ENCODE assay signal across 20 cellular contexts in genomic region chr1:246800800-246801199, GRCh38.
A peak's percentile ranks its signal among the peaks of the same experiment; 100 is the strongest.
DNase-seq lines count a peak whose midpoint lies in the region; ATAC-seq, FAIRE-seq and TF ChIP-seq lines count a peak whose summit lies in the region.
"Had no signal": no experiment of that assay in that cellular context is flagged by ENCODE, and none has a peak within 500 bp of the region (broad histone marks: within the 10 kb centered on the region; RNA-seq: fewer than 3 reads in every experiment).

No MANE protein-coding gene starts in this region.

- H3K36me3 ChIP-seq in left ventricle myocardium inferior (no peaks in the 10 kb centered on the region), keratinocyte (ENCODE audit: control insufficient read depth in 2 of 2, extremely low read depth in 1 of 2, insufficient read depth in 2 of 2, low read length in 2 of 2) (no peaks in the 10 kb centered on the region)
- H3K36me3 ChIP-seq: BE2C had no signal

- no peaks in the 10 kb centered on the region for H3K27me3 ChIP-seq in left ventricle myocardium inferior (ENCODE audit: low read depth)
- no peaks in the 10 kb centered on the region for H3K27me3 ChIP-seq in keratinocyte (ENCODE audit: control insufficient read depth, extremely low read depth, insufficient read depth, low read length)
- H3K27me3 ChIP-seq: BE2C had no signal

- H3K4me1 ChIP-seq in left ventricle myocardium inferior: peaks cover 36% of the 10 kb centered on the region
- H3K4me1 ChIP-seq in keratinocyte (ENCODE audit: control insufficient read depth, extremely low read depth, insufficient read depth, low read length): peaks cover 11% of the 10 kb centered on the region
- H3K4me1 ChIP-seq: A549, BE2C had no signal

- intact Hi-C loops in left ventricle myocardium inferior (cut with micrococcal nuclease) (no loop called here), left ventricle myocardium superior (cut with micrococcal nuclease) (no loop called here)

- no peaks in the 10 kb centered on the region for H3K9me1 ChIP-seq in keratinocyte (ENCODE audit: control insufficient read depth, extremely low read depth, insufficient read depth, low read length)

- H3K27me3 Mint-ChIP-seq in chondrocyte (ENCODE audit: low read depth): no peaks in the 10 kb centered on the region
- peaks cover 5% of the 10 kb centered on the region for H3K27me3 Mint-ChIP-seq in type B pancreatic cell
- H3K27me3 Mint-ChIP-seq: CD4-positive, alpha-beta memory T cell had no signal

- H3K9me3 ChIP-seq in left ventricle myocardium inferior (replicated peaks) (peaks cover 5% of the 10 kb centered on the region), keratinocyte (ENCODE audit: control insufficient read depth, low read depth, low read length) (no peaks in the 10 kb centered on the region)
- H3K9me3 ChIP-seq: BE2C had no signal

- H3K27ac Mint-ChIP-seq in chondrocyte (ENCODE audit: unreplicated experiment) (no peak overlapping the region), type B pancreatic cell (peak overlapping the region; percentile 14)

- dilution Hi-C loops in keratinocyte (cut with MboI; ENCODE audit: extremely low pct_ligation_motif_present, low sequenced_read_pairs): no loop called here

- H3K4me3 Mint-ChIP-seq in chondrocyte (ENCODE audit: unreplicated experiment) (no peak overlapping the region), type B pancreatic cell (no peak overlapping the region)
- H3K4me3 Mint-ChIP-seq: CD4-positive, alpha-beta memory T cell had no signal

- peak overlapping the region; percentile 70 for H3K27ac ChIP-seq in left ventricle myocardium inferior (replicated peaks)
- no peak overlapping the region for H3K27ac ChIP-seq in keratinocyte (ENCODE audit: control insufficient read depth, insufficient read depth, low read length)
- H3K27ac ChIP-seq: A549, C4-2B, HL-60 had no signal

- no peak for ATAC-seq in left ventricle myocardium superior
- ATAC-seq: A549 had no signal

- H3K9me3 Mint-ChIP-seq in chondrocyte (ENCODE audit: low read depth) (peaks cover 3% of the 10 kb centered on the region), type B pancreatic cell (no peaks in the 10 kb centered on the region)

- peaks cover 4% of the 10 kb centered on the region for H3K4me1 Mint-ChIP-seq in chondrocyte (ENCODE audit: low read depth)
- H3K4me1 Mint-ChIP-seq in type B pancreatic cell (ENCODE audit: unreplicated experiment): peaks cover 16% of the 10 kb centered on the region
- H3K4me1 Mint-ChIP-seq: CD4-positive, alpha-beta memory T cell had no signal

- no peak overlapping the region for H3K9ac ChIP-seq in keratinocyte (ENCODE audit: control insufficient read depth, extremely low read depth, insufficient read depth, low read length)

- TF ChIP-seq CTCF in left ventricle myocardium inferior (IDR thresholded peaks at IDR 0.05; ENCODE audit: borderline replicate concordance) (no peak), chondrocyte (IDR thresholded peaks at IDR 0.05) (no peak), keratinocyte (optimal IDR thresholded peaks at IDR 0.05 in 1 of 3, IDR thresholded peaks at IDR 0.05 in 1 of 3, conservative IDR thresholded peaks at IDR 0.05 in 1 of 3; ENCODE audit: extremely low read depth in 1 of 3, insufficient read depth in 2 of 3, low read length in 3 of 3) (no peak), type B pancreatic cell (conservative IDR thresholded peaks at IDR 0.05) (no peak)

- no peaks in the 10 kb centered on the region for H4K20me1 ChIP-seq in keratinocyte (ENCODE audit: control insufficient read depth, extremely low read depth, insufficient read depth, low read length)

- DNase-seq in left ventricle myocardium inferior (no peak), left ventricle myocardium superior (no peak), chondrocyte (ENCODE audit: low spot score) (peak; percentile 59), keratinocyte (ENCODE audit: low read depth, low spot score) (peak; percentile 19), type B pancreatic cell (ENCODE audit: extremely low spot score, unreplicated experiment) (no peak), COLO829 (ENCODE audit: low spot score) (no peak), NOMO-1 treated with DMSO at 0.1 percent for 48 hours (lab: John Stamatoyannopoulos, UW; ENCODE audit: unreplicated experiment) (no peak)
- DNase-seq in activated CD8-positive, alpha-beta memory T cell treated with anti-CD3 and anti-CD28 coated beads for 24 hours: no peak
- DNase-seq: CD4-positive, alpha-beta memory T cell; COR-L47; DMS153; DMS79 treated with DMSO at 0.1 percent for 48 hours; GF-D8; HCEC 1CT had no signal

- no peak overlapping the region for H2AFZ ChIP-seq in keratinocyte (ENCODE audit: control insufficient read depth, low read length)

- peaks cover 1% of the 10 kb centered on the region for H3K36me3 Mint-ChIP-seq in chondrocyte (ENCODE audit: low read depth)
- H3K36me3 Mint-ChIP-seq in type B pancreatic cell: no peaks in the 10 kb centered on the region
- H3K36me3 Mint-ChIP-seq: CD4-positive, alpha-beta memory T cell had no signal

- H3K4me2 ChIP-seq in keratinocyte (ENCODE audit: control insufficient read depth, extremely low read depth, insufficient read depth, low read depth, low read length): no peak overlapping the region
- H3K4me2 ChIP-seq: A549 had no signal

- H3K79me2 ChIP-seq in keratinocyte (ENCODE audit: control insufficient read depth, insufficient read depth, low read length): no peaks in the 10 kb centered on the region

- no peak for FAIRE-seq in keratinocyte (lab: Jason Lieb, UNC)
- FAIRE-seq: A549, D721Med, GM18507 had no signal

- H3K4me3 ChIP-seq in left ventricle myocardium inferior (no peak overlapping the region), keratinocyte (ENCODE audit: control insufficient read depth in 2 of 3, extremely low read depth in 1 of 3, insufficient read depth in 2 of 3, low read depth in 1 of 3, low read length in 3 of 3) (no peak overlapping the region)
- H3K4me3 ChIP-seq: A549 had no signal

Comparison
In these comparisons a context has a peak if more than half of its experiments do, and no peak if none do; other contexts are left out.
1. DNase-seq: peak in chondrocyte (single experiment) and keratinocyte (single experiment); none in left ventricle myocardium inferior (single experiment), left ventricle myocardium superior (single experiment), type B pancreatic cell (single experiment), COLO829 (single experiment), activated CD8-positive, alpha-beta memory T cell treated with anti-CD3 and anti-CD28 coated beads for 24 hours (single experiment) and NOMO-1 treated with DMSO at 0.1 percent for 48 hours (single experiment).